Comparison of ENCODE assay signal across 11 cellular contexts in the genomic region with DNA sequence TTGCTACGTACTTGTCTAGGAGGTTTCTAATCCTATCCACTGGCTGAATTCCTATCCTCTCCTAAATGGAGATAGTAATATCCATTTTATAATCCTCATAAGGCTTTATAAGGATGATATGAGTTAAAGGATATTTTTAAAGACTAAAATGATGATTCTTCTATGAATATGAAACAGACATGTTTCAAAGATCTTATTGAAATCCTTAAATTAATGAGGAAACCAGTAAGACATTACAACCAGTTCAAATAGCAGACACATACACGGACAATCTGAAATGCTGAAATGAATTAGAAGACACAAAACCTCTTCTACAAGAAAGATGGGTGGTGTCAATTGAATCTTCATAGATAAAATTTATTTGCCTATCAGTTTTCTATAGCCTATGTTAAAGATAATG.
"Had no signal": no experiment of that assay in that cellular context is flagged by ENCODE, and none has a peak within 500 bp of the region (broad histone marks: within the 10 kb centered on the region; RNA-seq: fewer than 3 reads in every experiment).

No MANE protein-coding gene starts in this region.

- H3K36me3 ChIP-seq: breast epithelium, esophagus squamous epithelium, neutrophil, transverse colon had no signal

- H3K4me1 ChIP-seq: breast epithelium, esophagus squamous epithelium, transverse colon had no signal

- H3K27ac ChIP-seq: breast epithelium, esophagus squamous epithelium, neutrophil, skin epidermis, transverse colon had no signal

- ATAC-seq: left lobe of liver had no signal

- H3K27me3 ChIP-seq: breast epithelium, esophagus squamous epithelium, neutrophil, transverse colon had no signal

- DNase-seq: activated CD4-positive, CD25-positive, alpha-beta regulatory T cell treated with anti-CD3 and anti-CD28 coated beads, Interleukin-2, amount 50 U/mL, for 72 hours; activated effector memory CD4-positive, alpha-beta T cell treated with anti-CD3 and anti-CD28 coated beads, Interleukin-2, amount 50 U/mL, for 16 hours; activated T-cell treated with anti-CD3 and anti-CD28 coated beads, Interleukin-2, amount 50 U/mL, for 4 hours; amygdala; esophagus squamous epithelium; head of caudate nucleus; transverse colon had no signal

- H3K4me3 ChIP-seq: breast epithelium, esophagus squamous epithelium, skin epidermis, transverse colon had no signal

- H3K4me3 Mint-ChIP-seq: activated T-cell treated with anti-CD3 and anti-CD28 coated beads, Interleukin-2, amount 50 U/mL, for 4 hours had no signal

- H3K9me3 ChIP-seq: breast epithelium, esophagus squamous epithelium, neutrophil, transverse colon had no signal
